ENCODE assay signal across 15 cellular contexts in the genomic region with DNA sequence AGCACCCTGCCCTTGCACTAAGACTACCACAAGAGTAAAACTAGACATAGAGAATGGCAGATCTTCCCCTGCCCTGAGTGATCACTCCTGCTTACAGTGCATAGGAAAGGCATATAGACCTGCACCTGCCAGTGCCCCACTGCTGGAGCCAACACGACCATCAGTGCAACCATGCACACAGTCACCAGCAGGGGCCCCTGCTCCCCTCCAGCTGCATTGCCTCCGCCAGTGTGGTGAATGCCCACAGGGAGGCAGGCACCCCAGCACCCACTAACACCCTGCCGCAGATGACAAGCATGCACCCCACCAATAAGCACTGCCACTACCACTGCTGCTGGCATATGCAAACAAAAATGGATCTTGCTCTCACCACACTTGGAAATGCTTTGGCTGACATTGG.
A peak's percentile ranks its signal among the peaks of the same experiment; 100 is the strongest.
DNase-seq lines count a peak whose midpoint lies in the region; ATAC-seq and TF ChIP-seq lines count a peak whose summit lies in the region.
"Had no signal": no experiment of that assay in that cellular context is flagged by ENCODE, and none has a peak within 500 bp of the region (broad histone marks: within the 10 kb centered on the region; RNA-seq: fewer than 3 reads in every experiment).

No MANE protein-coding gene starts in this region.

- H3K9ac ChIP-seq in endodermal cell (ENCODE audit: extremely low read depth, low read length, poor library complexity, severe bottlenecking), result no peak overlapping the region
- H3K9ac ChIP-seq: BLaER1 treated with 17β-estradiol and CSF1 and Interleukin-3, amounts not matched to agents 10 nM and 100 nM had no signal

- peak; percentile 31 for ATAC-seq in upper lobe of right lung
- ATAC-seq in HG03139 (IDR thresholded peaks at IDR 0.05; ENCODE audit: unreplicated experiment), result no peak
- no peak for ATAC-seq in HG02610 (IDR thresholded peaks at IDR 0.05; ENCODE audit: unreplicated experiment)

- H3K9me3 ChIP-seq in endodermal cell (ENCODE audit: control insufficient read depth, low read length), result no peaks in the 10 kb centered on the region
- H3K9me3 ChIP-seq in upper lobe of right lung, result peaks cover 6% of the 10 kb centered on the region
- H3K9me3 ChIP-seq: HAP-1 had no signal

- in situ Hi-C loops in SK-MEL-5 (cut with HindIII; ENCODE audit: low pct_unique_long_range_greater_than_20kb, low sequenced_read_pairs), result no loop called here

- peaks cover 1% of the 10 kb centered on the region for H3K9me3 Mint-ChIP-seq in endodermal cell

- TF ChIP-seq CTCF in endodermal cell (conservative IDR thresholded peaks at IDR 0.05), result peak; percentile 64
- no peak for TF ChIP-seq CTCF in upper lobe of right lung (IDR thresholded peaks at IDR 0.05)

- H3K36me3 Mint-ChIP-seq in endodermal cell (ENCODE audit: low read depth), result no peaks in the 10 kb centered on the region
- H3K36me3 Mint-ChIP-seq: CD4-positive, CD25-positive, alpha-beta regulatory T cell had no signal

- H3K27me3 ChIP-seq in H7 (ENCODE audit: control insufficient read depth, insufficient read depth, low read length), result no peaks in the 10 kb centered on the region
- H3K27me3 ChIP-seq in endodermal cell (ENCODE audit: control insufficient read depth, insufficient read depth, low read length, poor library complexity, severe bottlenecking), result no peaks in the 10 kb centered on the region
- H3K27me3 ChIP-seq in upper lobe of right lung, result no peaks in the 10 kb centered on the region
- H3K27me3 ChIP-seq: BLaER1 treated with 17β-estradiol and CSF1 and Interleukin-3, amounts not matched to agents 10 nM and 100 nM had no signal

- H3K4me1 Mint-ChIP-seq in endodermal cell, result no peaks in the 10 kb centered on the region
- H3K4me1 Mint-ChIP-seq: CD4-positive, CD25-positive, alpha-beta regulatory T cell had no signal

- peaks cover 2% of the 10 kb centered on the region for H3K27me3 Mint-ChIP-seq in endodermal cell (ENCODE audit: insufficient read depth)
- H3K27me3 Mint-ChIP-seq: CD4-positive, CD25-positive, alpha-beta regulatory T cell had no signal

- H3K4me1 ChIP-seq in endodermal cell (ENCODE audit: control insufficient read depth, insufficient read depth, low read length) (no peaks in the 10 kb centered on the region), upper lobe of right lung (no peaks in the 10 kb centered on the region)
- H3K4me1 ChIP-seq: BLaER1 treated with 17β-estradiol and CSF1 and Interleukin-3, amounts not matched to agents 10 nM and 100 nM; HAP-1 had no signal

- H3K27ac Mint-ChIP-seq in endodermal cell, result no peak overlapping the region
- H3K27ac Mint-ChIP-seq: CD4-positive, CD25-positive, alpha-beta regulatory T cell; HFFc6 had no signal

- WGBS in endodermal cell (ENCODE audit: insufficient coverage in 1 of 2, insufficient read length in 1 of 2), 2 experiments, result 82 to 83% methylated on average over 1 to 3 of the region's 3 CpGs

- DNase-seq in H7 (peak; percentile 8), SK-MEL-5 (ENCODE audit: low read depth, low spot score) (peak; percentile 8), endodermal cell (peak; percentile 61), upper lobe of right lung (no peak), GM19238 (ENCODE audit: insufficient read length, low spot score) (no peak)
- DNase-seq: ACHN; CD4-positive, CD25-positive, alpha-beta regulatory T cell; DMS53; GF-D8; HFFc6; IMR-90 had no signal

- H3K36me3 ChIP-seq in H7 (replicated peaks; ENCODE audit: control insufficient read depth, insufficient read depth, low read length) (no peaks in the 10 kb centered on the region), endodermal cell (ENCODE audit: control insufficient read depth, insufficient read depth, low read length) (no peaks in the 10 kb centered on the region), upper lobe of right lung (no peaks in the 10 kb centered on the region)
- H3K36me3 ChIP-seq: BLaER1 treated with 17β-estradiol and CSF1 and Interleukin-3, amounts not matched to agents 10 nM and 100 nM; HAP-1 had no signal

- no peak overlapping the region for H3K27ac ChIP-seq in endodermal cell (ENCODE audit: low read depth, low read length)
- H3K27ac ChIP-seq in upper lobe of right lung, result no peak overlapping the region
- H3K27ac ChIP-seq: BLaER1 treated with 17β-estradiol and CSF1 and Interleukin-3, amounts not matched to agents 10 nM and 100 nM had no signal

- intact Hi-C loops in upper lobe of right lung (cut with DNase I), result no loop called here

- H3K4me3 ChIP-seq in H7 (ENCODE audit: insufficient read depth, low read depth, low read length) (no peak overlapping the region), endodermal cell (ENCODE audit: low read length) (no peak overlapping the region), upper lobe of right lung (no peak overlapping the region)
- H3K4me3 ChIP-seq: BLaER1 treated with 17β-estradiol and CSF1 and Interleukin-3, amounts not matched to agents 10 nM and 100 nM; HAP-1 had no signal

- H3K4me3 Mint-ChIP-seq in endodermal cell, result no peak overlapping the region
- H3K4me3 Mint-ChIP-seq: CD4-positive, CD25-positive, alpha-beta regulatory T cell; HFFc6 had no signal

Comparison
In these comparisons a context has a peak if more than half of its experiments do, and no peak if none do; other contexts are left out.
1. DNase-seq: peak in H7 (single experiment), SK-MEL-5 (single experiment) and endodermal cell (single experiment); none in upper lobe of right lung (single experiment) and GM19238 (single experiment).